1 cellular context compared by ENCODE assay signal in genomic region chr22:23235425-23235824, GRCh38.
TF ChIP-seq lines count a peak whose summit lies in the region.

No MANE protein-coding gene starts in this region.

TF ChIP-seq in SK-N-SH treated with all-trans-retinoic acid at 6 μM for 48 hours, 23 proteins besides CTCF, POLR2A, EP300 and RAD21 (continued from another document):
- TF ChIP-seq TSHZ2 (CRISPR knock-in tag; IDR thresholded peaks at IDR 0.05) (no peak), GLIS3 (CRISPR knock-in tag; IDR thresholded peaks at IDR 0.05) (no peak), ARNTL (CRISPR knock-in tag; IDR thresholded peaks at IDR 0.05; ENCODE audit: borderline replicate concordance, low read depth) (no peak), PATZ1 (CRISPR knock-in tag; IDR thresholded peaks at IDR 0.05; ENCODE audit: borderline replicate concordance) (no peak), TCF4 (CRISPR knock-in tag; IDR thresholded peaks at IDR 0.05; ENCODE audit: borderline replicate concordance) (no peak), ZC3H10 (CRISPR knock-in tag; IDR thresholded peaks at IDR 0.05) (no peak), BACH2 (CRISPR knock-in tag; IDR thresholded peaks at IDR 0.05; ENCODE audit: borderline replicate concordance) (no peak), ZNF8 (CRISPR knock-in tag; IDR thresholded peaks at IDR 0.05) (no peak), CREB5 (CRISPR knock-in tag; IDR thresholded peaks at IDR 0.05; ENCODE audit: low read depth) (no peak), PPARA (CRISPR knock-in tag; IDR thresholded peaks at IDR 0.05; ENCODE audit: borderline replicate concordance) (no peak), ZFP3 (CRISPR knock-in tag; IDR thresholded peaks at IDR 0.05) (no peak), SNAI2 (CRISPR knock-in tag; IDR thresholded peaks at IDR 0.05) (no peak), CSDC2 (CRISPR knock-in tag; IDR thresholded peaks at IDR 0.05) (no peak), ISL1 (CRISPR knock-in tag; IDR thresholded peaks at IDR 0.05) (no peak), POU6F1 (CRISPR knock-in tag; IDR thresholded peaks at IDR 0.05; ENCODE audit: borderline replicate concordance, low read depth) (no peak), ESRRG (CRISPR knock-in tag; IDR thresholded peaks at IDR 0.05) (no peak)
